14 cellular contexts compared by ENCODE assay signal in genomic region chr4:87119965-87120364, GRCh38.
DNase-seq lines count a peak whose midpoint lies in the region; FAIRE-seq and TF ChIP-seq lines count a peak whose summit lies in the region.
"Had no signal": no experiment of that assay in that cellular context is flagged by ENCODE, and none has a peak within 500 bp of the region (broad histone marks: within the 10 kb centered on the region; RNA-seq: fewer than 3 reads in every experiment).

No MANE protein-coding gene starts in this region.

- no peaks in the 10 kb centered on the region for H3K27me3 Mint-ChIP-seq in glutamatergic neuron (ENCODE audit: unreplicated experiment)
- H3K27me3 Mint-ChIP-seq in activated T-helper 1 cell treated with anti-CD3 and anti-CD28 coated beads, Interleukin-12 subunit alpha, Interleukin-12 subunit beta, Interleukin-2, Interleukin-4 antibody, amounts not matched to agents 30 ng/mL and 10 ng/mL and 1 ng/mL, durations not matched to agents 14 hours and 24 hours and 36 hours (ENCODE audit: insufficient read depth) = no peaks in the 10 kb centered on the region
- H3K27me3 Mint-ChIP-seq: activated CD4-positive, alpha-beta memory T cell treated with anti-CD3 and anti-CD28 coated beads, Interleukin-2, amount 10 ng/mL, durations not matched to agents 7 days and 5 days; naive thymus-derived CD4-positive, alpha-beta T cell had no signal

- TF ChIP-seq CTCF in glutamatergic neuron (IDR thresholded peaks at IDR 0.05; ENCODE audit: partially characterized antibody, unreplicated experiment) (no peak), D721Med (IDR thresholded peaks at IDR 0.05; ENCODE audit: insufficient read depth, missing control alignments) (no peak)

- intact Hi-C loops in activated T-helper 1 cell treated with anti-CD3 and anti-CD28 coated beads, Interleukin-12 subunit alpha, Interleukin-12 subunit beta, Interleukin-2, Interleukin-4 antibody, amounts not matched to agents 30 ng/mL and 10 ng/mL and 1 ng/mL, durations not matched to agents 14 hours and 24 hours and 36 hours (cut with micrococcal nuclease) = no loop called here

- H3K4me1 ChIP-seq in SJSA1 (replicated peaks) (peaks cover 42% of the 10 kb centered on the region), subcutaneous abdominal adipose tissue (ENCODE audit: control insufficient read depth in 5 of 5, insufficient read depth in 5 of 5, low read length in 5 of 5) (peaks cover 15 to 54% (median 39%) of the 10 kb centered on the region in 5 donors)

- H3K27ac ChIP-seq in SJSA1 = peak overlapping the region; percentile 65
- H3K27ac ChIP-seq in subcutaneous abdominal adipose tissue (ENCODE audit: low read depth, low read length) = peak overlapping the region; percentile 84
- H3K27ac ChIP-seq: 22Rv1 had no signal

- H3K9ac ChIP-seq in subcutaneous abdominal adipose tissue (ENCODE audit: low read length in 5 of 5) = peak overlapping the region in 1 of 5 donors; percentile 27

- no peak for FAIRE-seq in D721Med (lab: Jason Lieb, UNC)

- H3K36me3 ChIP-seq in SJSA1 (peaks cover 36% of the 10 kb centered on the region), subcutaneous abdominal adipose tissue (ENCODE audit: control insufficient read depth in 5 of 5, insufficient read depth in 5 of 5, low read length in 5 of 5) (peaks cover 7 to 49% (median 39%) of the 10 kb centered on the region in 5 donors)

- no peaks in the 10 kb centered on the region for H3K36me3 Mint-ChIP-seq in glutamatergic neuron (ENCODE audit: unreplicated experiment)
- H3K36me3 Mint-ChIP-seq in activated T-helper 1 cell treated with anti-CD3 and anti-CD28 coated beads, Interleukin-12 subunit alpha, Interleukin-12 subunit beta, Interleukin-2, Interleukin-4 antibody, amounts not matched to agents 30 ng/mL and 10 ng/mL and 1 ng/mL, durations not matched to agents 14 hours and 24 hours and 36 hours (ENCODE audit: low read depth) = peaks cover 24% of the 10 kb centered on the region

- H3K27ac Mint-ChIP-seq in glutamatergic neuron (ENCODE audit: unreplicated experiment) = no peak overlapping the region
- no peak overlapping the region for H3K27ac Mint-ChIP-seq in activated T-helper 1 cell treated with anti-CD3 and anti-CD28 coated beads, Interleukin-12 subunit alpha, Interleukin-12 subunit beta, Interleukin-2, Interleukin-4 antibody, amounts not matched to agents 30 ng/mL and 10 ng/mL and 1 ng/mL, durations not matched to agents 14 hours and 24 hours and 36 hours
- H3K27ac Mint-ChIP-seq: activated CD4-positive, alpha-beta memory T cell treated with anti-CD3 and anti-CD28 coated beads, Interleukin-2, amount 10 ng/mL, durations not matched to agents 7 days and 5 days had no signal

- DNase-seq in DMS 273 (lab: John Stamatoyannopoulos, UW; ENCODE audit: unreplicated experiment) (peak; percentile 8), DMS 273 treated with DMSO at 0.1 percent for 48 hours (lab: John Stamatoyannopoulos, UW) (no peak), SJSA1 (ENCODE audit: low read depth in 1 of 2, low spot score in 2 of 2) (no peak), glutamatergic neuron (no peak), D721Med (ENCODE audit: insufficient read length, low spot score) (no peak), NCI-H1930 (lab: John Stamatoyannopoulos, UW) (no peak)
- DNase-seq in activated T-helper 1 cell treated with anti-CD3 and anti-CD28 coated beads, Interleukin-12 subunit alpha, Interleukin-12 subunit beta, Interleukin-2, Interleukin-4 antibody, amounts not matched to agents 30 ng/mL and 10 ng/mL and 1 ng/mL, durations not matched to agents 14 hours and 24 hours and 36 hours (ENCODE audit: low spot score) = no peak
- DNase-seq: activated CD4-positive, alpha-beta memory T cell treated with anti-CD3 and anti-CD28 coated beads, Interleukin-2, amount 10 ng/mL, durations not matched to agents 7 days and 5 days; DMS53; naive thymus-derived CD4-positive, alpha-beta T cell; NCI-H1092 treated with DMSO at 0.1 percent for 48 hours; NCI-H82 had no signal

- peaks cover 2% of the 10 kb centered on the region for H3K9me3 Mint-ChIP-seq in glutamatergic neuron (ENCODE audit: unreplicated experiment)
- no peaks in the 10 kb centered on the region for H3K9me3 Mint-ChIP-seq in activated T-helper 1 cell treated with anti-CD3 and anti-CD28 coated beads, Interleukin-12 subunit alpha, Interleukin-12 subunit beta, Interleukin-2, Interleukin-4 antibody, amounts not matched to agents 30 ng/mL and 10 ng/mL and 1 ng/mL, durations not matched to agents 14 hours and 24 hours and 36 hours
- H3K9me3 Mint-ChIP-seq: activated CD4-positive, alpha-beta memory T cell treated with anti-CD3 and anti-CD28 coated beads, Interleukin-2, amount 10 ng/mL, durations not matched to agents 7 days and 5 days; naive thymus-derived CD4-positive, alpha-beta T cell had no signal

- H3K9me3 ChIP-seq in SJSA1 (replicated peaks) (no peaks in the 10 kb centered on the region), subcutaneous abdominal adipose tissue (ENCODE audit: control insufficient read depth in 5 of 5, low read length in 5 of 5) (no peaks in the 10 kb centered on the region)

- peaks cover 28% of the 10 kb centered on the region for H3K4me1 Mint-ChIP-seq in glutamatergic neuron (ENCODE audit: low read depth, unreplicated experiment)
- peaks cover 15% of the 10 kb centered on the region for H3K4me1 Mint-ChIP-seq in activated T-helper 1 cell treated with anti-CD3 and anti-CD28 coated beads, Interleukin-12 subunit alpha, Interleukin-12 subunit beta, Interleukin-2, Interleukin-4 antibody, amounts not matched to agents 30 ng/mL and 10 ng/mL and 1 ng/mL, durations not matched to agents 14 hours and 24 hours and 36 hours (ENCODE audit: low read depth)

- H3K27me3 ChIP-seq in SJSA1 (replicated peaks) (no peaks in the 10 kb centered on the region), subcutaneous abdominal adipose tissue (ENCODE audit: control insufficient read depth in 5 of 5, insufficient read depth in 4 of 5, low read length in 5 of 5) (no peaks in the 10 kb centered on the region)

- H3K4me3 ChIP-seq in SJSA1 (no peak overlapping the region), subcutaneous abdominal adipose tissue (ENCODE audit: low read depth in 1 of 5, low read length in 5 of 5) (no peak overlapping the region)

- H3K4me3 Mint-ChIP-seq in glutamatergic neuron (ENCODE audit: unreplicated experiment) = peak overlapping the region; percentile 58
- H3K4me3 Mint-ChIP-seq in activated T-helper 1 cell treated with anti-CD3 and anti-CD28 coated beads, Interleukin-12 subunit alpha, Interleukin-12 subunit beta, Interleukin-2, Interleukin-4 antibody, amounts not matched to agents 30 ng/mL and 10 ng/mL and 1 ng/mL, durations not matched to agents 14 hours and 24 hours and 36 hours = no peak overlapping the region
- H3K4me3 Mint-ChIP-seq: activated CD4-positive, alpha-beta memory T cell treated with anti-CD3 and anti-CD28 coated beads, Interleukin-2, amount 10 ng/mL, durations not matched to agents 7 days and 5 days; naive thymus-derived CD4-positive, alpha-beta T cell had no signal
